ENCODE assay signal across 8 cellular contexts in genomic region chr4:48033825-48034413, GRCh38. TPM values are rescaled to one million over a fixed set of nuclear protein-coding genes. Genes with fewer than 3 reads are reported as not detected.
A peak's percentile ranks its signal among the peaks of the same experiment; 100 is the strongest.
DNase-seq lines count a peak whose midpoint lies in the region; ATAC-seq and TF ChIP-seq lines count a peak whose summit lies in the region.

No MANE protein-coding gene starts in this region.

- no peaks in the 10 kb centered on the region for H3K27me3 Mint-ChIP-seq in CD4-positive, alpha-beta T cell

- CTCF ChIA-PET in CD4-positive, alpha-beta T cell (lab: Charles Lee): interaction anchor here (0.8 to 2.1 kb wide), 7 partner anchors 10 to 105 kb away, joined by 4 to 11 read pairs (median 8); no protein-coding TSS in a partner anchor

- intact Hi-C loops in CD4-positive, alpha-beta T cell (cut with DNase I, micrococcal nuclease): loop anchor here (1.0 to 2.0 kb wide), 3 partner anchors 53 to 107 kb away; no protein-coding TSS in a partner anchor

- DNase-seq in CD4-positive, alpha-beta T cell: peak; percentile 31 to 59 (median 42)
- DNase-seq in NCI-H2227 treated with DMSO at 0.1 percent for 48 hours (lab: John Stamatoyannopoulos, UW): peak; percentile 1
- peak; percentile 50 for DNase-seq in activated T-cell treated with anti-CD3 and anti-CD28 coated beads for 1 hour (ENCODE audit: low read depth)
- peak in 1 of 2 donors; percentile 57 for DNase-seq in foreskin fibroblast
- DNase-seq in stimulated activated CD4-positive, alpha-beta T cell treated with anti-CD3 and anti-CD28 coated beads, Interleukin-4, amount 100 ng/mL, for 48 hours (ENCODE audit: low read depth in 2 of 2): peak; percentile 49 to 51

- no peak overlapping the region for H3K27ac Mint-ChIP-seq in CD4-positive, alpha-beta T cell

- H3K9me3 Mint-ChIP-seq in CD4-positive, alpha-beta T cell: no peaks in the 10 kb centered on the region

- no peaks in the 10 kb centered on the region for H3K27me3 ChIP-seq in CD4-positive, alpha-beta T cell (ENCODE audit: control insufficient read depth, insufficient read depth, low read length)

- TF ChIP-seq CTCF in CD4-positive, alpha-beta T cell (IDR thresholded peaks at IDR 0.05): peak; percentile 84
- peak; percentile 55 for TF ChIP-seq CTCF in foreskin fibroblast (IDR thresholded peaks at IDR 0.05; ENCODE audit: low read depth, low read length)

- no peaks in the 10 kb centered on the region for H3K36me3 Mint-ChIP-seq in CD4-positive, alpha-beta T cell (ENCODE audit: low read depth)

- no peak overlapping the region for H3K4me3 ChIP-seq in foreskin fibroblast (ENCODE audit: low read depth in 1 of 2, low read length in 2 of 2)

- H3K4me1 Mint-ChIP-seq in CD4-positive, alpha-beta T cell (ENCODE audit: low read depth): peaks cover 5% of the 10 kb centered on the region

- POLR2A ChIA-PET in CD4-positive, alpha-beta T cell (lab: Charles Lee): interaction anchor here (0.6 to 1.2 kb wide), 3 partner anchors 12 to 94 kb away, joined by 3 read pairs; no protein-coding TSS in a partner anchor

- ATAC-seq in CD4-positive, alpha-beta T cell (ENCODE audit: poor library complexity): peak; percentile 95
- peak; percentile 40 for ATAC-seq in GM19463 (IDR thresholded peaks at IDR 0.05; ENCODE audit: unreplicated experiment)
- no peak for ATAC-seq in GM18519 (IDR thresholded peaks at IDR 0.05; ENCODE audit: low FRiP score, unreplicated experiment)
- ATAC-seq in GM21576 (IDR thresholded peaks at IDR 0.05; ENCODE audit: unreplicated experiment): no peak

- no peaks in the 10 kb centered on the region for H3K9me3 ChIP-seq in CD4-positive, alpha-beta T cell (ENCODE audit: control insufficient read depth, low read length)

- no peak overlapping the region for H3K27ac ChIP-seq in CD4-positive, alpha-beta T cell (ENCODE audit: low read depth, low read length)

- H3K4me3 Mint-ChIP-seq in CD4-positive, alpha-beta T cell: no peak overlapping the region

RNA-seq across cellular contexts. Expression of gene NIPAL1, which starts 17.3 kb away (rescaled TPM):
- total RNA-seq in CD4-positive, alpha-beta T cell: under 1 TPM; 0.45 to 0.85 TPM

RNA-seq across cellular contexts. Expression of gene CNGA1, which starts 17.4 kb away (rescaled TPM):
- not detected for total RNA-seq in CD4-positive, alpha-beta T cell

Comparison
In these comparisons a context has a peak if more than half of its experiments do, and no peak if none do; other contexts are left out.
1. ATAC-seq: peak in CD4-positive, alpha-beta T cell (single experiment) and GM19463 (single experiment); none in GM18519 (single experiment) and GM21576 (single experiment).